In the genomic region with DNA sequence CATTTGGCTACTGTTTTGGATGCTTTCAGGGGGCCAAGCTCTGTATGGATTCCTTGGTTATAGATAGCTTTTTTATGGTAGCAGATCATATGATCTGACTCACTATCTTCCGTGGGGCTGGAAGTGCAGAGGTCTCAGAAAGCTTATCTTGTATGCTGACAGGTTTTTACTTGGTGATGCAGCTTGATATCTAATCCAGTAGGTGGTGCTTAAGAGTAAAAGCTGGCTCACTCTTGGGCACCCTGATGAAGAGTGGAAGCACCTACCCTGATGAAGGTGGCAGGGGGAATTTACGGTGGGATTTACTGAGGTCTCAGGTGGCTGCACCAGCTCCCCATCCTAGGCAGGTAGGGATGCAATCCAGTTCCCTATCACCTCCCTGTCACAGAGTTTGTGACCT, we compare ENCODE assay signal across 3 cellular contexts.
TF ChIP-seq lines count a peak whose summit lies in the region.

No MANE protein-coding gene starts in this region.

TF ChIP-seq in HCT116, 20 proteins besides CTCF, POLR2A, EP300 and RAD21 (continued from another document):
- TF ChIP-seq, protein P1, sequence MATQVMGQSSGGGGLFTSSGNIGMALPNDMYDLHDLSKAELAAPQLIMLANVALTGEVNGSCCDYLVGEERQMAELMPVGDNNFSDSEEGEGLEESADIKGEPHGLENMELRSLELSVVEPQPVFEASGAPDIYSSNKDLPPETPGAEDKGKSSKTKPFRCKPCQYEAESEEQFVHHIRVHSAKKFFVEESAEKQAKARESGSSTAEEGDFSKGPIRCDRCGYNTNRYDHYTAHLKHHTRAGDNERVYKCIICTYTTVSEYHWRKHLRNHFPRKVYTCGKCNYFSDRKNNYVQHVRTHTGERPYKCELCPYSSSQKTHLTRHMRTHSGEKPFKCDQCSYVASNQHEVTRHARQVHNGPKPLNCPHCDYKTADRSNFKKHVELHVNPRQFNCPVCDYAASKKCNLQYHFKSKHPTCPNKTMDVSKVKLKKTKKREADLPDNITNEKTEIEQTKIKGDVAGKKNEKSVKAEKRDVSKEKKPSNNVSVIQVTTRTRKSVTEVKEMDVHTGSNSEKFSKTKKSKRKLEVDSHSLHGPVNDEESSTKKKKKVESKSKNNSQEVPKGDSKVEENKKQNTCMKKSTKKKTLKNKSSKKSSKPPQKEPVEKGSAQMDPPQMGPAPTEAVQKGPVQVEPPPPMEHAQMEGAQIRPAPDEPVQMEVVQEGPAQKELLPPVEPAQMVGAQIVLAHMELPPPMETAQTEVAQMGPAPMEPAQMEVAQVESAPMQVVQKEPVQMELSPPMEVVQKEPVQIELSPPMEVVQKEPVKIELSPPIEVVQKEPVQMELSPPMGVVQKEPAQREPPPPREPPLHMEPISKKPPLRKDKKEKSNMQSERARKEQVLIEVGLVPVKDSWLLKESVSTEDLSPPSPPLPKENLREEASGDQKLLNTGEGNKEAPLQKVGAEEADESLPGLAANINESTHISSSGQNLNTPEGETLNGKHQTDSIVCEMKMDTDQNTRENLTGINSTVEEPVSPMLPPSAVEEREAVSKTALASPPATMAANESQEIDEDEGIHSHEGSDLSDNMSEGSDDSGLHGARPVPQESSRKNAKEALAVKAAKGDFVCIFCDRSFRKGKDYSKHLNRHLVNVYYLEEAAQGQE (IDR thresholded peaks at IDR 0.05; ENCODE audit: low read depth): no peak
- TF ChIP-seq TCF7L2 (IDR thresholded peaks at IDR 0.05; ENCODE audit: borderline replicate concordance, extremely low read depth, insufficient read depth, insufficient read length) (no peak), SIN3A (IDR thresholded peaks at IDR 0.05; ENCODE audit: low read depth) (no peak), ELF1 (IDR thresholded peaks at IDR 0.05; ENCODE audit: borderline replicate concordance, low read depth) (no peak), ZNF274 (IDR thresholded peaks at IDR 0.05; ENCODE audit: low read depth, low read length) (no peak), CEBPB (IDR thresholded peaks at IDR 0.05; ENCODE audit: low read depth) (no peak)
- TF ChIP-seq, protein P2, sequence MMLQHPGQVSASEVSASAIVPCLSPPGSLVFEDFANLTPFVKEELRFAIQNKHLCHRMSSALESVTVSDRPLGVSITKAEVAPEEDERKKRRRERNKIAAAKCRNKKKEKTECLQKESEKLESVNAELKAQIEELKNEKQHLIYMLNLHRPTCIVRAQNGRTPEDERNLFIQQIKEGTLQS (IDR thresholded peaks at IDR 0.05): no peak

TF ChIP-seq in GM12878, 131 proteins besides CTCF, POLR2A, EP300 and RAD21 (continued from another document):
- TF ChIP-seq, protein P3, sequence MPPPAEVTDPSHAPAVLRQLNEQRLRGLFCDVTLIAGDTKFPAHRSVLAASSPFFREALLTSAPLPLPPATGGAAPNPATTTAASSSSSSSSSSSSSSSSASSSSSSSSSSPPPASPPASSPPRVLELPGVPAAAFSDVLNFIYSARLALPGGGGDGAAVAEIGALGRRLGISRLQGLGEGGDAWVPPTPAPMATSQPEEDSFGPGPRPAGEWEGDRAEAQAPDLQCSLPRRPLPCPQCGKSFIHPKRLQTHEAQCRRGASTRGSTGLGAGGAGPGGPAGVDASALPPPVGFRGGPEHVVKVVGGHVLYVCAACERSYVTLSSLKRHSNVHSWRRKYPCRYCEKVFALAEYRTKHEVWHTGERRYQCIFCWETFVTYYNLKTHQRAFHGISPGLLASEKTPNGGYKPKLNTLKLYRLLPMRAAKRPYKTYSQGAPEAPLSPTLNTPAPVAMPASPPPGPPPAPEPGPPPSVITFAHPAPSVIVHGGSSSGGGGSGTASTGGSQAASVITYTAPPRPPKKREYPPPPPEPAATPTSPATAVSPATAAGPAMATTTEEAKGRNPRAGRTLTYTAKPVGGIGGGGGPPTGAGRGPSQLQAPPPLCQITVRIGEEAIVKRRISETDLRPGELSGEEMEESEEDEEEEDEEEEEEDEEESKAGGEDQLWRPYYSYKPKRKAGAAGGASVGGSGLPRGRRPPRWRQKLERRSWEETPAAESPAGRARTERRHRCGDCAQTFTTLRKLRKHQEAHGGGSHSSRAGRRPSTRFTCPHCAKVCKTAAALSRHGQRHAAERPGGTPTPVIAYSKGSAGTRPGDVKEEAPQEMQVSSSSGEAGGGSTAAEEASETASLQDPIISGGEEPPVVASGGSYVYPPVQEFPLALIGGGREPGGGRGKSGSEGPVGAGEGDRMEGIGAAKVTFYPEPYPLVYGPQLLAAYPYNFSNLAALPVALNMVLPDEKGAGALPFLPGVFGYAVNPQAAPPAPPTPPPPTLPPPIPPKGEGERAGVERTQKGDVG (CRISPR knock-in tag; IDR thresholded peaks at IDR 0.05): no peak
- TF ChIP-seq PAX5 (IDR thresholded peaks at IDR 0.05; ENCODE audit: borderline replicate concordance, low read depth, low read length) (no peak), KDM1A (IDR thresholded peaks at IDR 0.05; ENCODE audit: borderline replicate concordance) (no peak), SIX5 (IDR thresholded peaks at IDR 0.05; ENCODE audit: low read depth, low read length, severe bottlenecking) (no peak), POLR2AphosphoS5 (IDR thresholded peaks at IDR 0.05; ENCODE audit: low read length) (no peak), ZNF24 (IDR thresholded peaks at IDR 0.05) (no peak), TBL1XR1 (IDR thresholded peaks at IDR 0.05; ENCODE audit: low read depth, low read length) (no peak)
- TF ChIP-seq, protein P4, sequence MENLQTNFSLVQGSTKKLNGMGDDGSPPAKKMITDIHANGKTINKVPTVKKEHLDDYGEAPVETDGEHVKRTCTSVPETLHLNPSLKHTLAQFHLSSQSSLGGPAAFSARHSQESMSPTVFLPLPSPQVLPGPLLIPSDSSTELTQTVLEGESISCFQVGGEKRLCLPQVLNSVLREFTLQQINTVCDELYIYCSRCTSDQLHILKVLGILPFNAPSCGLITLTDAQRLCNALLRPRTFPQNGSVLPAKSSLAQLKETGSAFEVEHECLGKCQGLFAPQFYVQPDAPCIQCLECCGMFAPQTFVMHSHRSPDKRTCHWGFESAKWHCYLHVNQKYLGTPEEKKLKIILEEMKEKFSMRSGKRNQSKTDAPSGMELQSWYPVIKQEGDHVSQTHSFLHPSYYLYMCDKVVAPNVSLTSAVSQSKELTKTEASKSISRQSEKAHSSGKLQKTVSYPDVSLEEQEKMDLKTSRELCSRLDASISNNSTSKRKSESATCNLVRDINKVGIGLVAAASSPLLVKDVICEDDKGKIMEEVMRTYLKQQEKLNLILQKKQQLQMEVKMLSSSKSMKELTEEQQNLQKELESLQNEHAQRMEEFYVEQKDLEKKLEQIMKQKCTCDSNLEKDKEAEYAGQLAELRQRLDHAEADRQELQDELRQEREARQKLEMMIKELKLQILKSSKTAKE (IDR thresholded peaks at IDR 0.05; ENCODE audit: low read depth, poor library complexity, severe bottlenecking): no peak

TF ChIP-seq in SK-N-SH treated with all-trans-retinoic acid at 6 μM for 48 hours, 23 proteins besides CTCF, POLR2A, EP300 and RAD21 (continued from another document):
- TF ChIP-seq, protein P5, sequence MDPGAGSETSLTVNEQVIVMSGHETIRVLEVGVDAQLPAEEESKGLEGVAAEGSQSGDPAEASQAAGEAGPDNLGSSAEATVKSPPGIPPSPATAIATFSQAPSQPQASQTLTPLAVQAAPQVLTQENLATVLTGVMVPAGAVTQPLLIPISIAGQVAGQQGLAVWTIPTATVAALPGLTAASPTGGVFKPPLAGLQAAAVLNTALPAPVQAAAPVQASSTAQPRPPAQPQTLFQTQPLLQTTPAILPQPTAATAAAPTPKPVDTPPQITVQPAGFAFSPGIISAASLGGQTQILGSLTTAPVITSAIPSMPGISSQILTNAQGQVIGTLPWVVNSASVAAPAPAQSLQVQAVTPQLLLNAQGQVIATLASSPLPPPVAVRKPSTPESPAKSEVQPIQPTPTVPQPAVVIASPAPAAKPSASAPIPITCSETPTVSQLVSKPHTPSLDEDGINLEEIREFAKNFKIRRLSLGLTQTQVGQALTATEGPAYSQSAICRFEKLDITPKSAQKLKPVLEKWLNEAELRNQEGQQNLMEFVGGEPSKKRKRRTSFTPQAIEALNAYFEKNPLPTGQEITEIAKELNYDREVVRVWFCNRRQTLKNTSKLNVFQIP (CRISPR knock-in tag; IDR thresholded peaks at IDR 0.05; ENCODE audit: borderline replicate concordance, low read depth): no peak
- TF ChIP-seq ZNF8 (CRISPR knock-in tag; IDR thresholded peaks at IDR 0.05): no peak
- no peak for TF ChIP-seq ARNTL (CRISPR knock-in tag; IDR thresholded peaks at IDR 0.05; ENCODE audit: borderline replicate concordance, low read depth)
- TF ChIP-seq GLIS3 (CRISPR knock-in tag; IDR thresholded peaks at IDR 0.05): no peak
- no peak for TF ChIP-seq OSR1 (CRISPR knock-in tag; IDR thresholded peaks at IDR 0.05)
